ENCODE assay signal across 8 cellular contexts in the genomic region with DNA sequence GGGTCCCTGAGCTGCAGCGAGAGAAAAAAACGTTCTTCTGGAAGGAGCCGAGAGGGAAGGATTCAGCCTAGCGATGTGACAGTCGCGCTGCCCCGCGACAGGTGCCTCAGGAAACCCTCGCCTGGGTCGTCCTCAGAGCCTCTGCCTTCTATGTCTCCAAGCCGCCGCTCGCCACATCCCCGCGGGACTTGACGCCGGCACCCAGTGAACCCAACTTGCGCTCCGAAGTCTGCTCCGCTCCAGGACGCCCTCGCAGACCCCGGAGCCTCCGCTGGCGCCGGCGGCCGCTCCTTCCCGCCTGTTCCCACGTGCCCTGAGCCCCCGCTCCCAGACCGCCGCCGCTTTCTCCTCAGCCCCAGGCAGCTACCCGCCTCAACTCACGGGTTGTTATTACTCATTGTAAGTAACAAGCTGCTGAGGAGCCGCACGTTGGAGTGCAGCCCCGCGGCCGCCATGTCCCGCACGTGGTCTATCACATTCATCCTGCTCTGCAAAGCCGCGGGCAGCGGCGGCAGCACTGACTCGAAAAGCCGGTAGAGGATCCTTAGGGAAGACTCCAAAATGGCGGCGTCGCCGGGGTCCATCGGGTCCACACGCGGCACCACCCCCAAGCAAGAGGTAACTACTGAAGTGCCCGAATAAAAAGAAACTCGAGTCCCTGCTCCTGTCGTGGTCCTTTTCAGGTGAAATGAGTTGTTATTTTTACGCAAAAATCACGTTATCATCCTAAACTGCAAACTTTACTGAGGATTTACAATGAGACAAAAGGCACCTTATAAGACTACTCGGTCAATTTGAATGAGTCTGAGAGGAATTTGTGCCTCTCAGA. TPM values are rescaled to one million over a fixed set of nuclear protein-coding genes. Genes with fewer than 3 reads are reported as not detected.
DNase-seq lines count a peak whose midpoint lies in the region; ATAC-seq and TF ChIP-seq lines count a peak whose summit lies in the region.

A gene with protein sequence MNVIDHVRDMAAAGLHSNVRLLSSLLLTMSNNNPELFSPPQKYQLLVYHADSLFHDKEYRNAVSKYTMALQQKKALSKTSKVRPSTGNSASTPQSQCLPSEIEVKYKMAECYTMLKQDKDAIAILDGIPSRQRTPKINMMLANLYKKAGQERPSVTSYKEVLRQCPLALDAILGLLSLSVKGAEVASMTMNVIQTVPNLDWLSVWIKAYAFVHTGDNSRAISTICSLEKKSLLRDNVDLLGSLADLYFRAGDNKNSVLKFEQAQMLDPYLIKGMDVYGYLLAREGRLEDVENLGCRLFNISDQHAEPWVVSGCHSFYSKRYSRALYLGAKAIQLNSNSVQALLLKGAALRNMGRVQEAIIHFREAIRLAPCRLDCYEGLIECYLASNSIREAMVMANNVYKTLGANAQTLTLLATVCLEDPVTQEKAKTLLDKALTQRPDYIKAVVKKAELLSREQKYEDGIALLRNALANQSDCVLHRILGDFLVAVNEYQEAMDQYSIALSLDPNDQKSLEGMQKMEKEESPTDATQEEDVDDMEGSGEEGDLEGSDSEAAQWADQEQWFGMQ (minus strand): TSS at position 563 of the 829 bp plus-strand sequence. CDS start 81 bp downstream, at position 482.

- H3K4me1 ChIP-seq in iPS-20b (ENCODE audit: insufficient read depth, low read length) = peaks cover 3% of the 10 kb centered on the region; the same call in 1 of the 2 replicates
- peaks cover 9 to 18% (median 13%) of the 10 kb centered on the region in 3 donors for H3K4me1 ChIP-seq in skeletal muscle tissue (ENCODE audit: control insufficient read depth in 3 of 3, insufficient read depth in 3 of 3, low read length in 3 of 3)

- DNase-seq in NCI-H2196 treated with DMSO at 0.1 percent for 48 hours (lab: John Stamatoyannopoulos, UW; ENCODE audit: unreplicated experiment) = peak; percentile 76
- peak; percentile 83 to 97 for DNase-seq in T47D (ENCODE audit: low read depth in 1 of 2, low spot score in 1 of 2)
- no peak for DNase-seq in cortex of kidney (lab: John Stamatoyannopoulos, UW)

- TF ChIP-seq CTCF in VCaP (conservative IDR thresholded peaks at IDR 0.05) = no peak

- no peaks in the 10 kb centered on the region for H3K9me3 ChIP-seq in iPS-20b (ENCODE audit: insufficient read depth, low read depth, low read length)
- H3K9me3 ChIP-seq in skeletal muscle tissue (ENCODE audit: control insufficient read depth in 3 of 3, low read length in 3 of 3) = no peaks in the 10 kb centered on the region

- peak within 1 kb of the TSS; percentile 94 for H3K9ac ChIP-seq in iPS-20b (ENCODE audit: low read depth, low read length)
- H3K9ac ChIP-seq in skeletal muscle tissue (ENCODE audit: low read depth in 1 of 3, low read length in 3 of 3) = peak within 1 kb of the TSS; percentile 86 to 88 (median 86)

- peak; percentile 89 for ATAC-seq in GM18498 (IDR thresholded peaks at IDR 0.05; ENCODE audit: unreplicated experiment)
- ATAC-seq in HG03097 (IDR thresholded peaks at IDR 0.05; ENCODE audit: low FRiP score, unreplicated experiment) = peak; percentile 46

- H3K4me3 ChIP-seq in iPS-20b (ENCODE audit: low read length) (peak within 1 kb of the TSS; percentile 71), skeletal muscle tissue (ENCODE audit: low read length in 3 of 3) (peak within 1 kb of the TSS; percentile 80 to 90 (median 85))

- peaks cover 25% of the 10 kb centered on the region for H3K36me3 ChIP-seq in iPS-20b (ENCODE audit: insufficient read depth, low read depth, low read length)
- H3K36me3 ChIP-seq in skeletal muscle tissue (ENCODE audit: control insufficient read depth in 3 of 3, insufficient read depth in 3 of 3, low read length in 3 of 3) = peaks cover 6 to 13% (median 8%) of the 10 kb centered on the region in 3 donors

- H3K27me3 ChIP-seq in iPS-20b (ENCODE audit: insufficient read depth, low read length) = no peaks in the 10 kb centered on the region
- H3K27me3 ChIP-seq in skeletal muscle tissue (ENCODE audit: control insufficient read depth in 3 of 3, insufficient read depth in 3 of 3, low read length in 3 of 3) = no peaks in the 10 kb centered on the region

- peak within 1 kb of the TSS; percentile 99 for H3K27ac ChIP-seq in VCaP
- peak within 1 kb of the TSS; percentile 82 for H3K27ac ChIP-seq in iPS-20b (ENCODE audit: low read length)
- peak within 1 kb of the TSS; percentile 91 for H3K27ac ChIP-seq in skeletal muscle tissue (ENCODE audit: low read depth, low read length)

- in situ Hi-C loops in T47D (cut with HindIII; ENCODE audit: low pct_unique_long_range_greater_than_20kb, low sequenced_read_pairs) = no loop called here

RNA-seq across cellular contexts. Expression of the gene that starts here (rescaled TPM):
- 38.6 TPM for total RNA-seq in skeletal muscle tissue
